24 cellular contexts compared by ENCODE assay signal in genomic region chr4:8224596-8225289, GRCh38. TPM values are rescaled to one million over a fixed set of nuclear protein-coding genes. Genes with fewer than 3 reads are reported as not detected.
DNase-seq lines count a peak whose midpoint lies in the region; ATAC-seq, FAIRE-seq and TF ChIP-seq lines count a peak whose summit lies in the region.
"Had no signal": no experiment of that assay in that cellular context is flagged by ENCODE, and none has a peak within 500 bp of the region (broad histone marks: within the 10 kb centered on the region; RNA-seq: fewer than 3 reads in every experiment).

No MANE protein-coding gene starts in this region.

- H3K27ac Mint-ChIP-seq in activated CD8-positive, alpha-beta T cell treated with anti-CD3 and anti-CD28 coated beads for 36 hours: no peak overlapping the region
- H3K27ac Mint-ChIP-seq in naive thymus-derived CD4-positive, alpha-beta T cell: peak overlapping the region in 4 of 9 donors; percentile 32 to 82 (median 58)
- H3K27ac Mint-ChIP-seq: memory B cell, type B pancreatic cell had no signal

- intact Hi-C loops in activated CD8-positive, alpha-beta T cell treated with anti-CD3 and anti-CD28 coated beads for 36 hours (cut with micrococcal nuclease): no loop called here
- intact Hi-C loops in naive thymus-derived CD4-positive, alpha-beta T cell (cut with micrococcal nuclease): no loop called here

- no peaks in the 10 kb centered on the region for H3K27me3 Mint-ChIP-seq in activated CD8-positive, alpha-beta T cell treated with anti-CD3 and anti-CD28 coated beads for 36 hours
- no peaks in the 10 kb centered on the region for H3K27me3 Mint-ChIP-seq in naive thymus-derived CD4-positive, alpha-beta T cell
- H3K27me3 Mint-ChIP-seq: memory B cell, naive B cell, type B pancreatic cell had no signal

- FAIRE-seq in RCC 7860 (lab: Jason Lieb, UNC): no peak

- H4K20me1 ChIP-seq in DND-41 (ENCODE audit: insufficient read depth, low read length): no peaks in the 10 kb centered on the region; the same call in 1 of the 2 replicates

- DNase-seq in CD1c-positive myeloid dendritic cell (ENCODE audit: extremely low spot score) (peak; percentile 26), DND-41 (peak; percentile 24), RCC 7860 (ENCODE audit: low spot score) (no peak)
- peak; percentile 46 for DNase-seq in activated CD8-positive, alpha-beta T cell treated with anti-CD3 and anti-CD28 coated beads for 36 hours
- no peak for DNase-seq in naive thymus-derived CD4-positive, alpha-beta T cell
- no peak for DNase-seq in activated CD4-positive, alpha-beta T cell treated with anti-CD3 and anti-CD28 coated beads for 4 hours
- DNase-seq: activated CD4-positive, alpha-beta T cell treated with anti-CD3 and anti-CD28 coated beads, Interleukin-2, amount 50 U/mL, for 4 hours; activated naive CD4-positive, alpha-beta T cell treated with Interleukin-2 at 50 U/mL for 16 hours; activated T-cell treated with anti-CD3 and anti-CD28 coated beads, Interleukin-2, amount 50 U/mL, for 1 hour; AML-193; aorta; caudate nucleus; foreskin fibroblast; MM.1S; naive B cell; NCI-H69; SHP77 treated with DMSO at 0.1 percent for 48 hours; stimulated activated CD4-positive, alpha-beta T cell treated with anti-CD3 and anti-CD28 coated beads, Interleukin-4, amount 100 ng/mL, for 1 hour; stomach; T-helper 1 cell had no signal

- TF ChIP-seq CTCF in DND-41 (IDR thresholded peaks at IDR 0.05; ENCODE audit: borderline replicate concordance, extremely low read depth, low read length, poor library complexity, severe bottlenecking): no peak
- no peak for TF ChIP-seq CTCF in activated CD8-positive, alpha-beta T cell treated with anti-CD3 and anti-CD28 coated beads for 36 hours (IDR thresholded peaks at IDR 0.05)

- peaks cover 15% of the 10 kb centered on the region for H3K36me3 ChIP-seq in DND-41 (ENCODE audit: insufficient read depth, low read length)
- H3K36me3 ChIP-seq in naive thymus-derived CD4-positive, alpha-beta T cell (ENCODE audit: control insufficient read depth in 2 of 3, insufficient read depth in 3 of 3, low read length in 3 of 3): peaks cover 0 to 56% (median 7%) of the 10 kb centered on the region in 3 experiments

- POLR2A ChIA-PET in activated CD8-positive, alpha-beta T cell treated with anti-CD3 and anti-CD28 coated beads for 36 hours (lab: Charles Lee): interaction anchor here (1.0 to 1.4 kb wide), 2 partner anchors 10 to 23 kb away, joined by 3 to 5 read pairs; no protein-coding TSS in a partner anchor
- POLR2A ChIA-PET in naive thymus-derived CD4-positive, alpha-beta T cell (lab: Charles Lee): interaction anchor here (1.4 kb wide), 1 partner anchor 26 kb away, joined by 3 read pairs; the partner anchor contains the start of gene SH3TC1

- H3K9me3 ChIP-seq in DND-41 (ENCODE audit: insufficient read depth, low read length, severe bottlenecking): no peaks in the 10 kb centered on the region
- no peaks in the 10 kb centered on the region for H3K9me3 ChIP-seq in naive thymus-derived CD4-positive, alpha-beta T cell (ENCODE audit: control insufficient read depth in 2 of 3, low read length in 3 of 3)
- H3K9me3 ChIP-seq: stomach had no signal

- no peak overlapping the region for H3K4me3 ChIP-seq in DND-41 (ENCODE audit: low read depth in 1 of 2, low read length in 2 of 2)
- no peak overlapping the region for H3K4me3 ChIP-seq in naive thymus-derived CD4-positive, alpha-beta T cell (ENCODE audit: low read length)
- H3K4me3 ChIP-seq: stomach had no signal

- no peaks in the 10 kb centered on the region for H3K27me3 ChIP-seq in DND-41 (ENCODE audit: insufficient read depth, low read length, poor library complexity)
- no peaks in the 10 kb centered on the region for H3K27me3 ChIP-seq in naive thymus-derived CD4-positive, alpha-beta T cell (ENCODE audit: control insufficient read depth in 2 of 2, insufficient read depth in 2 of 2, low read length in 2 of 2)
- H3K27me3 ChIP-seq: stomach had no signal

- no peaks in the 10 kb centered on the region for H3K9me3 Mint-ChIP-seq in activated CD8-positive, alpha-beta T cell treated with anti-CD3 and anti-CD28 coated beads for 36 hours
- H3K9me3 Mint-ChIP-seq in naive thymus-derived CD4-positive, alpha-beta T cell: no peaks in the 10 kb centered on the region
- H3K9me3 Mint-ChIP-seq: memory B cell, naive B cell, type B pancreatic cell had no signal

- ATAC-seq in DND-41 (ENCODE audit: insufficient read depth, low read depth): no peak
- no peak for ATAC-seq in activated CD8-positive, alpha-beta T cell treated with anti-CD3 and anti-CD28 coated beads for 36 hours
- ATAC-seq in naive thymus-derived CD4-positive, alpha-beta T cell: no peak
- no peak for ATAC-seq in GM19023 (IDR thresholded peaks at IDR 0.05; ENCODE audit: unreplicated experiment)

- no peak overlapping the region for H3K4me2 ChIP-seq in DND-41 (ENCODE audit: insufficient read depth, low read length)

- H2AFZ ChIP-seq in DND-41 (ENCODE audit: low read depth, low read length): no peak overlapping the region
- H2AFZ ChIP-seq: parathyroid adenoma had no signal

- H3K36me3 Mint-ChIP-seq in activated CD8-positive, alpha-beta T cell treated with anti-CD3 and anti-CD28 coated beads for 36 hours (ENCODE audit: low read depth): peaks cover 20% of the 10 kb centered on the region
- H3K36me3 Mint-ChIP-seq in naive thymus-derived CD4-positive, alpha-beta T cell: peaks cover 12 to 46% (median 27%) of the 10 kb centered on the region in 5 donors
- H3K36me3 Mint-ChIP-seq: type B pancreatic cell had no signal

- CTCF ChIA-PET in activated CD8-positive, alpha-beta T cell treated with anti-CD3 and anti-CD28 coated beads for 36 hours (lab: Charles Lee): interaction anchor here (1.0 to 1.9 kb wide), 3 partner anchors 23 to 48 kb away, joined by 3 to 13 read pairs (median 6); no protein-coding TSS in a partner anchor
- CTCF ChIA-PET in naive thymus-derived CD4-positive, alpha-beta T cell (lab: Charles Lee): interaction anchor here (0.7 kb wide), 1 partner anchor 18 kb away, joined by 5 read pairs; no protein-coding TSS in a partner anchor

- H3K9ac ChIP-seq in DND-41 (ENCODE audit: low read depth, low read length): no peak overlapping the region
- H3K9ac ChIP-seq: parathyroid adenoma had no signal

- no peaks in the 10 kb centered on the region for H3K79me2 ChIP-seq in DND-41 (ENCODE audit: insufficient read depth, low read length)
- H3K79me2 ChIP-seq: parathyroid adenoma had no signal

- H3K4me3 Mint-ChIP-seq in activated CD8-positive, alpha-beta T cell treated with anti-CD3 and anti-CD28 coated beads for 36 hours: no peak overlapping the region
- peak overlapping the region in 6 of 10 donors; percentile 30 to 79 (median 44) for H3K4me3 Mint-ChIP-seq in naive thymus-derived CD4-positive, alpha-beta T cell
- H3K4me3 Mint-ChIP-seq: memory B cell had no signal

- H3K4me1 Mint-ChIP-seq in activated CD8-positive, alpha-beta T cell treated with anti-CD3 and anti-CD28 coated beads for 36 hours (ENCODE audit: low read depth): peaks cover 63% of the 10 kb centered on the region
- H3K4me1 Mint-ChIP-seq in naive thymus-derived CD4-positive, alpha-beta T cell: peaks cover 21 to 51% (median 38%) of the 10 kb centered on the region in 7 donors

- H3K27ac ChIP-seq in DND-41 (ENCODE audit: low read length): 0 out of 2 replicates have a peak overlapping the region, but pooled peaks have one; percentile 0
- H3K27ac ChIP-seq in naive thymus-derived CD4-positive, alpha-beta T cell (ENCODE audit: low read depth, low read length): no peak overlapping the region
- H3K27ac ChIP-seq: parathyroid adenoma had no signal

- peaks cover 95% of the 10 kb centered on the region for H3K4me1 ChIP-seq in DND-41 (ENCODE audit: insufficient read depth, low read length)
- peaks cover 32 to 56% of the 10 kb centered on the region in 2 donors for H3K4me1 ChIP-seq in naive thymus-derived CD4-positive, alpha-beta T cell (ENCODE audit: control insufficient read depth in 2 of 2, insufficient read depth in 2 of 2, low read length in 2 of 2)

RNA-seq across cellular contexts. Expression of gene SH3TC1, which starts 25.7 kb away (rescaled TPM):
- total RNA-seq in activated CD8-positive, alpha-beta T cell treated with anti-CD3 and anti-CD28 coated beads for 36 hours: 10 to 100 TPM; 16.2 to 17.5 TPM
- 100 to 1,000 TPM in 1 of 5 experiments, 10 to 100 TPM in 4; 33.8 to 120 (median 41.2) TPM for total RNA-seq in naive thymus-derived CD4-positive, alpha-beta T cell
- polyA plus RNA-seq in naive thymus-derived CD4-positive, alpha-beta T cell: 10 to 100 TPM in 1 of 2 donors, 1 to 10 TPM in 1; 6.5 to 12.1 TPM

RNA-seq across cellular contexts. Expression of gene HTRA3, which starts 44.8 kb away (rescaled TPM):
- under 1 TPM in 1 of 2 experiments, not detected in 1; 0.11 TPM for total RNA-seq in activated CD8-positive, alpha-beta T cell treated with anti-CD3 and anti-CD28 coated beads for 36 hours
- not detected for total RNA-seq in naive thymus-derived CD4-positive, alpha-beta T cell
- polyA plus RNA-seq in naive thymus-derived CD4-positive, alpha-beta T cell: not detected

Comparison
In these comparisons a context has a peak if more than half of its experiments do, and no peak if none do; other contexts are left out.
1. DNase-seq: peak in CD1c-positive myeloid dendritic cell (single experiment), DND-41 (single experiment) and activated CD8-positive, alpha-beta T cell treated with anti-CD3 and anti-CD28 coated beads for 36 hours (single experiment); none in naive thymus-derived CD4-positive, alpha-beta T cell (0 of 9), RCC 7860 (single experiment) and activated CD4-positive, alpha-beta T cell treated with anti-CD3 and anti-CD28 coated beads for 4 hours (0 of 2).